In the genomic region with DNA sequence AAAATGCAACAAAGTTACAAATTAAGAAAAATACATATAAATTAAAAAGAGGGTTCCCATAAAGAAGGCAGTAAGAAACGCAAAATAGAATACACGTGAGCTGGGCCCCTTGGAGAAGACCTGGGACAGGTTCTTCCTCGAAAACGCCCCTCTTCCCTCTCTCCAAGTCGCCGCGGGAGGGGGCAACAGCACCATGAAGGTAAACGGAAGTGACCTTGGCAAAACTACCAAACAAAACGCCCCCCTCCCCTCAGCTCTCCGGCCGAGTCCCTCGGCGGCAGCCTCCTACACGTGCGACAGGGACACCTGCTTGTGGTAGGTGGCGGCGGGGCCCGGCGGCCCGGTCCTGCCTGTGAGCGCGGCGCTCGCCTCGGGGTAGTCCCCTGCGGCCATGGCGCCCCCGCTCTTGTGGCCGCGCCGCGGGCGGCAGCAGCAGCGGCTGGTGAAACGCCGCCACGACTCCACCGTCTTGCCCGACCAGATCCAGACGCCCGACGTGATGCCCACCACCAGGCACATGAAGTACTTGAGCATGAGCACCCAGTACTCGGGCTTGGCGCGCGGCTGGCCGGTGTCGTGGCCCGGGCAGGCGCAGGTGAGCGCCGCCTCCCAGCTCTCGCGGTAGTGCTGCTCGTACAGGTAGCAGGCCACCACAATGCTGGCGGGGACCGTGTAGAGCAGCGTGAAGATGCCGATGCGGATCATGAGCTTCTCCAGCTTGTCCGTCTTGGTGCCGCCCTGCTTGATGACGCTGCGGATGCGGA, we compare ENCODE assay signal across 9 cellular contexts. TPM values are rescaled to one million over a fixed set of nuclear protein-coding genes. Genes with fewer than 3 reads are reported as not detected.
DNase-seq lines count a peak whose midpoint lies in the region; FAIRE-seq and TF ChIP-seq lines count a peak whose summit lies in the region.
"Had no signal": no experiment of that assay in that cellular context is flagged by ENCODE, and none has a peak within 500 bp of the region (broad histone marks: within the 10 kb centered on the region; RNA-seq: fewer than 3 reads in every experiment).

No MANE protein-coding gene starts in this region.

- peaks cover 29% of the 10 kb centered on the region for H3K4me1 Mint-ChIP-seq in activated CD4-positive, alpha-beta memory T cell treated with anti-CD3 and anti-CD28 coated beads, Interleukin-2, amount 10 ng/mL, durations not matched to agents 7 days and 5 days

- H3K36me3 Mint-ChIP-seq in activated CD4-positive, alpha-beta memory T cell treated with anti-CD3 and anti-CD28 coated beads, Interleukin-2, amount 10 ng/mL, durations not matched to agents 7 days and 5 days (ENCODE audit: low read depth) = no peaks in the 10 kb centered on the region

- DNase-seq in activated CD4-positive, alpha-beta memory T cell treated with anti-CD3 and anti-CD28 coated beads, Interleukin-2, amount 10 ng/mL, durations not matched to agents 7 days and 5 days = no peak
- no peak for DNase-seq in small intestine
- no peak for DNase-seq in NCI-H1417 treated with DMSO at 0.1 percent for 48 hours (lab: John Stamatoyannopoulos, UW)
- DNase-seq in activated CD4-positive, CD25-positive, alpha-beta regulatory T cell (lab: John Stamatoyannopoulos, UW) = no peak
- no peak for DNase-seq in ACHN
- DNase-seq: MM.1S had no signal

- peak overlapping the region; percentile 82 to 83 for H3K27ac ChIP-seq in small intestine (ENCODE audit: low read depth in 1 of 2, low read length in 1 of 2)

- no peaks in the 10 kb centered on the region for H3K27me3 ChIP-seq in iPS-15b (ENCODE audit: control insufficient read depth, insufficient read depth, low read length)
- no peaks in the 10 kb centered on the region for H3K27me3 ChIP-seq in small intestine (ENCODE audit: control insufficient read depth in 2 of 2, insufficient read depth in 2 of 2, low read length in 2 of 2)
- H3K27me3 ChIP-seq: gastroesophageal sphincter had no signal

- no peaks in the 10 kb centered on the region for H3K9me3 ChIP-seq in iPS-15b (ENCODE audit: control insufficient read depth, insufficient read depth, low read length)
- no peaks in the 10 kb centered on the region for H3K9me3 ChIP-seq in small intestine (ENCODE audit: control insufficient read depth, low read depth)
- H3K9me3 ChIP-seq: gastroesophageal sphincter had no signal

- H3K4me1 ChIP-seq in iPS-15b (ENCODE audit: control insufficient read depth, insufficient read depth, low read length) (peaks cover 30% of the 10 kb centered on the region), small intestine (ENCODE audit: control insufficient read depth in 2 of 2, insufficient read depth in 1 of 2, low read depth in 1 of 2, low read length in 1 of 2) (peaks cover 0 to 4% of the 10 kb centered on the region in 2 donors)

- H3K4me3 Mint-ChIP-seq in activated CD4-positive, alpha-beta memory T cell treated with anti-CD3 and anti-CD28 coated beads, Interleukin-2, amount 10 ng/mL, durations not matched to agents 7 days and 5 days = peak overlapping the region; percentile 52

- in situ Hi-C loops in ACHN (cut with HindIII; ENCODE audit: low pct_ligation_motif_present, low pct_unique_long_range_greater_than_20kb, low sequenced_read_pairs) = no loop called here

- 7 to 37% (median 20%) methylated on average over 43 to 65 of the region's 65 CpGs for WGBS in small intestine, 3 donors

- no peaks in the 10 kb centered on the region for H3K9me3 Mint-ChIP-seq in activated CD4-positive, alpha-beta memory T cell treated with anti-CD3 and anti-CD28 coated beads, Interleukin-2, amount 10 ng/mL, durations not matched to agents 7 days and 5 days

- H3K4me3 ChIP-seq in iPS-15b (ENCODE audit: low read depth, low read length) (peak overlapping the region; percentile 92), small intestine (ENCODE audit: low read depth in 1 of 2, low read length in 2 of 2) (peak overlapping the region; percentile 43 to 99)

- no peak for FAIRE-seq in small intestine (lab: Jason Lieb, UNC)

- H3K27ac Mint-ChIP-seq in activated CD4-positive, alpha-beta memory T cell treated with anti-CD3 and anti-CD28 coated beads, Interleukin-2, amount 10 ng/mL, durations not matched to agents 7 days and 5 days = no peak overlapping the region

- CTCF ChIA-PET in activated CD4-positive, alpha-beta memory T cell treated with anti-CD3 and anti-CD28 coated beads, Interleukin-2, amount 10 ng/mL, durations not matched to agents 7 days and 5 days (lab: Charles Lee) = interaction anchor here (0.8 to 1.4 kb wide), 2 partner anchors 21 to 206 kb away, joined by 3 to 5 read pairs; no protein-coding TSS in a partner anchor

- peak; percentile 9 for TF ChIP-seq POLR2A in GM15510 (IDR thresholded peaks at IDR 0.05; ENCODE audit: borderline replicate concordance, extremely low read depth, insufficient read length)

- H3K36me3 ChIP-seq in iPS-15b (ENCODE audit: control insufficient read depth, insufficient read depth, low read length) = peaks cover 18% of the 10 kb centered on the region
- peaks cover 3 to 10% of the 10 kb centered on the region in 2 donors for H3K36me3 ChIP-seq in small intestine (ENCODE audit: control insufficient read depth in 2 of 2, insufficient read depth in 2 of 2, low read length in 2 of 2)

- POLR2A ChIA-PET in activated CD4-positive, alpha-beta memory T cell treated with anti-CD3 and anti-CD28 coated beads, Interleukin-2, amount 10 ng/mL, durations not matched to agents 7 days and 5 days (lab: Charles Lee) = interaction anchor here (0.8 kb wide), 1 partner anchor 17 kb away, joined by 3 read pairs; no protein-coding TSS in a partner anchor

- H3K27me3 Mint-ChIP-seq in activated CD4-positive, alpha-beta memory T cell treated with anti-CD3 and anti-CD28 coated beads, Interleukin-2, amount 10 ng/mL, durations not matched to agents 7 days and 5 days = peaks cover 60% of the 10 kb centered on the region

- peak overlapping the region; percentile 47 for H3K9ac ChIP-seq in iPS-15b (ENCODE audit: low read depth, low read length)

RNA-seq across cellular contexts. Expression of gene FZD5, which starts 2.8 kb away (rescaled TPM):
- total RNA-seq in activated CD4-positive, alpha-beta memory T cell treated with anti-CD3 and anti-CD28 coated beads, Interleukin-2, amount 10 ng/mL, durations not matched to agents 7 days and 5 days = under 1 TPM; 0.40 to 0.55 TPM
- polyA plus RNA-seq in small intestine = 10 to 100 TPM in 2 of 3 donors, 1 to 10 TPM in 1; 8.7 to 18.5 (median 10.3) TPM

RNA-seq across cellular contexts. Expression of gene CCNYL1, which starts 55.4 kb away (rescaled TPM):
- 1 to 10 TPM; 6.1 TPM for total RNA-seq in activated CD4-positive, alpha-beta memory T cell treated with anti-CD3 and anti-CD28 coated beads, Interleukin-2, amount 10 ng/mL, durations not matched to agents 7 days and 5 days
- 10 to 100 TPM in 2 of 3 donors, 1 to 10 TPM in 1; 8.2 to 15.2 (median 15.1) TPM for polyA plus RNA-seq in small intestine
